ENCODE assay signal across 9 cellular contexts in the genomic region with DNA sequence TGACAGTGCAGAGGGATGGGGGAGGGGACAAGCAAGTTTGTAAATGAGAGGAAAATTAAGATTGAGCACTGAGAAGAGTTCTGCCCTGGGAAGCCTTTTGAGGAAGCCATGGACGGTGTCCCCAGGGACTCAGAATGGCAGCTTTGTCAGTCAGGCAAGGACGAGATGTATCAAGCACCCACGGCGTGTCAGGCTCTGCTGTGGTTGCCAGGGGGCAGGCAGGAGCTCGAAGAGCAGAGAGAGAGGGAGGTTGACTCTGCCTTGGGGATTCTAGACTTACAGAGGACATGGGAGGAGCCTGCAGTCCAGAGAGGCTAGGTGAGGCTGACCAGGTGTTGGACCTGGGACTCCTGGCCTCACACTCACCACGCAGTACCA. TPM values are rescaled to one million over a fixed set of nuclear protein-coding genes. Genes with fewer than 3 reads are reported as not detected.
DNase-seq lines count a peak whose midpoint lies in the region; ATAC-seq and TF ChIP-seq lines count a peak whose summit lies in the region.
"Had no signal": no experiment of that assay in that cellular context is flagged by ENCODE, and none has a peak within 500 bp of the region (broad histone marks: within the 10 kb centered on the region; RNA-seq: fewer than 3 reads in every experiment).

No MANE protein-coding gene starts in this region.

- H3K36me3 ChIP-seq in HEK293 (ENCODE audit: control insufficient read depth in 2 of 2, insufficient read depth in 1 of 2, low read length in 2 of 2): no peaks in the 10 kb centered on the region

- ATAC-seq in right cardiac atrium (peak; percentile 58 to 61), HG02981 (IDR thresholded peaks at IDR 0.05; ENCODE audit: unreplicated experiment) (no peak)

- no peaks in the 10 kb centered on the region for H3K27me3 ChIP-seq in right cardiac atrium (ENCODE audit: control insufficient read depth, insufficient read depth)

- DNase-seq in 8988T: peak; percentile 72
- DNase-seq in SK-MEL-5 (ENCODE audit: low read depth, low spot score): peak; percentile 41
- no peak for DNase-seq in right cardiac atrium
- DNase-seq in activated naive CD4-positive, alpha-beta T cell treated with anti-CD3 and anti-CD28 coated beads, Interleukin-2, amount 50 U/mL, for 16 hours: no peak
- no peak for DNase-seq in stimulated activated CD4-positive, alpha-beta T cell treated with anti-CD3 and anti-CD28 coated beads, Interleukin-2, amount 100 ng/mL, for 24 hours
- no peak for DNase-seq in mucosa of gallbladder (ENCODE audit: low spot score)
- DNase-seq: activated CD4-positive, alpha-beta T cell treated with anti-CD3 and anti-CD28 coated beads, Interleukin-2, amount 50 U/mL, for 1 hour had no signal

- CTCF ChIA-PET in HEK293 (lab: Yijun Ruan, JAX): interaction anchor here (0.6 to 1.0 kb wide), 5 partner anchors 25 to 123 kb away, joined by 3 to 4 read pairs (median 4); no protein-coding TSS in a partner anchor

- in situ Hi-C loops in SK-MEL-5 (cut with HindIII; ENCODE audit: low pct_unique_long_range_greater_than_20kb, low sequenced_read_pairs): no loop called here

- intact Hi-C loops in right cardiac atrium (cut with DNase I): no loop called here

- no peak overlapping the region for H3K27ac ChIP-seq in HEK293 (ENCODE audit: extremely low read depth, low read depth, low read length)
- H3K27ac ChIP-seq in right cardiac atrium (ENCODE audit: low read length): no peak overlapping the region

- H3K9me3 ChIP-seq in HEK293 (ENCODE audit: control insufficient read depth, insufficient read depth, low read depth, low read length) (no peaks in the 10 kb centered on the region), right cardiac atrium (ENCODE audit: control insufficient read depth, low read length) (no peaks in the 10 kb centered on the region)

- 23% methylated on average over 6 of the region's 6 CpGs for WGBS in right cardiac atrium

- POLR2A ChIA-PET in HEK293 (lab: Yijun Ruan, JAX): no interaction called here

- H3K4me1 ChIP-seq in HEK293 (ENCODE audit: control insufficient read depth, insufficient read depth, low read length) (no peaks in the 10 kb centered on the region), right cardiac atrium (ENCODE audit: control insufficient read depth, insufficient read depth, low read length) (no peaks in the 10 kb centered on the region)

- TF ChIP-seq CTCF in HEK293 (tag by site-specific recombination; IDR thresholded peaks at IDR 0.05): peak; percentile 51

- no peak overlapping the region for H3K4me3 ChIP-seq in HEK293 (ENCODE audit: low read depth, low read length)
- no peak overlapping the region for H3K4me3 ChIP-seq in right cardiac atrium (ENCODE audit: low read length)

TF ChIP-seq in HEK293, 187 proteins besides CTCF, POLR2A, EP300 and RAD21:
- TF ChIP-seq REPIN1 (tag by site-specific recombination; IDR thresholded peaks at IDR 0.05; ENCODE audit: low read depth): no peak
- peak; percentile 86 for TF ChIP-seq ZNF335 (tag by site-specific recombination; conservative IDR thresholded peaks at IDR 0.05)
- no peak for TF ChIP-seq ZFP69B (tag by site-specific recombination; IDR thresholded peaks at IDR 0.05)
- no peak for TF ChIP-seq ZSCAN23 (tag by site-specific recombination; IDR thresholded peaks at IDR 0.05)
- no peak for TF ChIP-seq ZFP3 (tag by site-specific recombination; IDR thresholded peaks at IDR 0.05; ENCODE audit: low read depth)
- TF ChIP-seq ZNF473 (tag by site-specific recombination; IDR thresholded peaks at IDR 0.05): no peak
- TF ChIP-seq ZNF140 (tag by site-specific recombination; IDR thresholded peaks at IDR 0.05): no peak
TF ChIP-seq in HEK293: peak in this region for 1.

RNA-seq across cellular contexts. Expression of gene SYT7, which starts 29.1 kb away (rescaled TPM):
- total RNA-seq in SK-MEL-5 (2014; rRNA removed; shearing (Covaris generic)): 0.69 and 2.6 TPM in 2 replicates
- polyA plus RNA-seq in SK-MEL-5 (2015; cell fraction: cytosol; rRNA removed): 1.6 and 1.9 TPM in 2 replicates
- 0.79 and 5.2 TPM in 2 replicates for polyA plus RNA-seq in SK-MEL-5 (2015; cell fraction: nucleus; rRNA removed)
- total RNA-seq in right cardiac atrium (10 to 100 TPM; 17.4 to 48.3 (median 43.5) TPM), mucosa of gallbladder (1.5 TPM)
- 36.2 TPM for polyA plus RNA-seq in right cardiac atrium

Comparison
In these comparisons a context has a peak if more than half of its experiments do, and no peak if none do; other contexts are left out.
1. DNase-seq: peak in 8988T (single experiment) and SK-MEL-5 (single experiment); none in right cardiac atrium (0 of 3), activated naive CD4-positive, alpha-beta T cell treated with anti-CD3 and anti-CD28 coated beads, Interleukin-2, amount 50 U/mL, for 16 hours (single experiment), stimulated activated CD4-positive, alpha-beta T cell treated with anti-CD3 and anti-CD28 coated beads, Interleukin-2, amount 100 ng/mL, for 24 hours (0 of 2) and mucosa of gallbladder (single experiment).